ENCODE assay signal across 21 cellular contexts in genomic region chr6:167455371-167455770, GRCh38.
"Had no signal": no experiment of that assay in that cellular context is flagged by ENCODE, and none has a peak within 500 bp of the region (broad histone marks: within the 10 kb centered on the region; RNA-seq: fewer than 3 reads in every experiment).

No MANE protein-coding gene starts in this region.

- ATAC-seq: foreskin keratinocyte; natural killer cell treated with Interleukin-12 subunit alpha and Interleukin-12 subunit beta and Interleukin-15 and Interleukin-18, amount 100 ng/mL, for 72 hours; pancreas; right lobe of liver; stimulated activated effector memory CD8-positive, alpha-beta T cell treated with anti-CD3 and anti-CD28 coated beads, Interleukin-12 subunit alpha, Interleukin-12 subunit beta, amount 100 ng/mL, for 72 hours; stimulated activated naive CD8-positive, alpha-beta T cell treated with anti-CD3 and anti-CD28 coated beads, Interleukin-15, amount 100 ng/mL, for 72 hours had no signal

- H3K27ac ChIP-seq: foreskin keratinocyte, neutrophil, pancreas, right lobe of liver, skin epidermis, tibial artery, WERI-Rb-1 had no signal

- DNase-seq: activated CD4-positive, alpha-beta T cell treated with anti-CD3 and anti-CD28 coated beads, Interleukin-2, amount 10 ng/mL, durations not matched to agents 7 days and 5 days; activated CD4-positive, CD25-positive, alpha-beta regulatory T cell treated with anti-CD3 and anti-CD28 coated beads, Interleukin-2, amount 50 U/mL, for 72 hours; activated gamma-delta T cell treated with Interleukin-2 at 50 U/mL for 16 hours; activated T-cell treated with anti-CD3 and anti-CD28 coated beads, Interleukin-2, amount 50 U/mL, for 1 hour; aorta; caudate nucleus; dermis blood vessel endothelial cell; effector CD8-positive, alpha-beta T cell; erythroblast; foreskin keratinocyte; midbrain; pancreas; right lobe of liver; stimulated activated CD4-positive, alpha-beta T cell treated with anti-CD3 and anti-CD28 coated beads, Interleukin-1b, Interleukin-23, amount 100 ng/mL, for 48 hours; stimulated activated naive CD8-positive, alpha-beta T cell treated with anti-CD3 and anti-CD28 coated beads, Interleukin-15, amount 100 ng/mL, for 72 hours; tibial artery; WERI-Rb-1 had no signal
